ENCODE assay signal across 8 cellular contexts in the genomic region with DNA sequence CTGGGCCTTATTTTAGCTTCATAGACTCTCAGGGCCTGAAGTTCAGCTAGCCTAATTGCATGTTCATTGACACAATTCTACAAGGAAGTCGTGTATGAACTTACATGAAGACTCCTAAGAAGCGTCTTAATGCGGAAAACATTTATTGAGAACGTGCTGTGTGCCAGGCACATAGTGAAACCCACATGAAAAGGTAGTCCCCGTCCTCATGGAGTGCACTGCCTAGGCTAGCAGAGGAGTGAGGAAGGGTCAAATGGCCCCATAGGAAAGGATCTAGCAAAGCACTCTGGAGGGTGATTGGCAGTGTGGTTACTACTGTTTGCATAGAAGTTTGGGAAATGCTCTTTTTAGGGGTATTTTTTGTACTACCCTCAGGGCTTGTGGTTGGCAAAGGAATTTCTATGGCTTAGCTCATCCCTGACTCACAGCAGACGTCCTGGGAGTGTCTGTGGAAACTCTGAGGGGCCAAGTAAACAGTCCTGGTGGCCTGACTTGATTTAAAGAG. TPM values are rescaled to one million over a fixed set of nuclear protein-coding genes. Genes with fewer than 3 reads are reported as not detected.
DNase-seq lines count a peak whose midpoint lies in the region; ATAC-seq and TF ChIP-seq lines count a peak whose summit lies in the region.

No MANE protein-coding gene starts in this region.

- peaks cover 27 to 37% (median 35%) of the 10 kb centered on the region in 11 experiments; a peak in 21 of 22 replicates for H4K20me1 ChIP-seq in BLaER1 treated with 17β-estradiol and CSF1 and Interleukin-3, amounts not matched to agents 10 nM and 100 nM
- H4K20me1 ChIP-seq in Loucy (ENCODE audit: insufficient read depth, low read length, poor library complexity, severe bottlenecking), result peaks cover 37% of the 10 kb centered on the region

- no peaks in the 10 kb centered on the region for H3K9me2 ChIP-seq in Loucy (replicated peaks; ENCODE audit: low read depth, low read length)

- peak in 1 of 2 donors; percentile 41 for DNase-seq in breast epithelium (ENCODE audit: low spot score in 2 of 2)
- DNase-seq in NCI-H2196 treated with DMSO at 0.1 percent for 48 hours (lab: John Stamatoyannopoulos, UW; ENCODE audit: unreplicated experiment), result no peak
- no peak for DNase-seq in DMS153 treated with DMSO at 0.1 percent for 48 hours (lab: John Stamatoyannopoulos, UW; ENCODE audit: unreplicated experiment)

- H3K9me3 ChIP-seq in BLaER1 treated with 17β-estradiol and CSF1 and Interleukin-3, amounts not matched to agents 10 nM and 100 nM (replicated peaks in 1 of 11), result peaks cover 0 to under 1% (median 0%) of the 10 kb centered on the region in 11 experiments; a peak in 1 of 22 replicates
- H3K9me3 ChIP-seq in Loucy (ENCODE audit: insufficient read depth, low read depth, low read length) (no peaks in the 10 kb centered on the region), breast epithelium (no peaks in the 10 kb centered on the region), mesodermal cell (ENCODE audit: control insufficient read depth, low read length) (no peaks in the 10 kb centered on the region)

- intact Hi-C loops in breast epithelium (cut with DNase I; ENCODE audit: low total_unique reads), result no loop called here

- peaks cover 43 to 64% (median 54%) of the 10 kb centered on the region in 10 experiments for H3K4me1 ChIP-seq in BLaER1 treated with 17β-estradiol and CSF1 and Interleukin-3, amounts not matched to agents 10 nM and 100 nM
- H3K4me1 ChIP-seq in Loucy (ENCODE audit: insufficient read depth, low read length, poor library complexity, severe bottlenecking), result peaks cover 39% of the 10 kb centered on the region
- peaks cover 6 to 27% of the 10 kb centered on the region in 2 donors for H3K4me1 ChIP-seq in breast epithelium
- peaks cover 25% of the 10 kb centered on the region for H3K4me1 ChIP-seq in mesodermal cell (ENCODE audit: control insufficient read depth, insufficient read depth, low read length, poor library complexity, severe bottlenecking)

- H3K27me3 ChIP-seq in BLaER1 treated with 17β-estradiol and CSF1 and Interleukin-3, amounts not matched to agents 10 nM and 100 nM, result no peaks in the 10 kb centered on the region
- H3K27me3 ChIP-seq in Loucy (ENCODE audit: insufficient read depth, low read length, poor library complexity, severe bottlenecking) (no peaks in the 10 kb centered on the region), breast epithelium (no peaks in the 10 kb centered on the region)

- 79 to 91% methylated on average over 6 of the region's 6 CpGs for WGBS in mesodermal cell (ENCODE audit: insufficient coverage in 2 of 2), 2 experiments

- peak overlapping the region; percentile 72 to 93 (median 81) for H3K27ac ChIP-seq in BLaER1 treated with 17β-estradiol and CSF1 and Interleukin-3, amounts not matched to agents 10 nM and 100 nM
- peak overlapping the region; percentile 98 to 99 for H3K27ac ChIP-seq in breast epithelium
- peak overlapping the region; percentile 98 for H3K27ac ChIP-seq in mesodermal cell (ENCODE audit: low read depth, low read length, severe bottlenecking)

- TF ChIP-seq POLR2A in breast epithelium (IDR thresholded peaks at IDR 0.05), result no peak

- H3K79me2 ChIP-seq in Loucy (ENCODE audit: insufficient read depth, low read length), result peaks cover 38% of the 10 kb centered on the region

- H3K4me2 ChIP-seq in BLaER1 treated with 17β-estradiol and CSF1 and Interleukin-3, amounts not matched to agents 10 nM and 100 nM, result peak overlapping the region; percentile 68 to 96 (median 85)
- peak overlapping the region; percentile 82 for H3K4me2 ChIP-seq in Loucy (ENCODE audit: low read depth, low read length, poor library complexity, severe bottlenecking)

- peak overlapping the region; percentile 40 to 94 (median 58); a peak in 19 of 20 replicates for H3K4me3 ChIP-seq in BLaER1 treated with 17β-estradiol and CSF1 and Interleukin-3, amounts not matched to agents 10 nM and 100 nM
- H3K4me3 ChIP-seq in Loucy (ENCODE audit: low read length, poor library complexity, severe bottlenecking), result peak overlapping the region; percentile 72
- H3K4me3 ChIP-seq in breast epithelium, result peak overlapping the region; percentile 96 to 99 (median 98)
- peak overlapping the region; percentile 89 for H3K4me3 ChIP-seq in mesodermal cell (ENCODE audit: extremely low read depth, insufficient read depth, low read length, poor library complexity, severe bottlenecking)

- ATAC-seq in GM19467 (IDR thresholded peaks at IDR 0.05; ENCODE audit: unreplicated experiment) (no peak), HG02642 (IDR thresholded peaks at IDR 0.05; ENCODE audit: poor library complexity, unreplicated experiment) (no peak)

- TF ChIP-seq CTCF in Loucy (conservative IDR thresholded peaks at IDR 0.05; ENCODE audit: low read length), result no peak
- TF ChIP-seq CTCF in breast epithelium (IDR thresholded peaks at IDR 0.05), result no peak

- no peaks in the 10 kb centered on the region for H3K36me3 ChIP-seq in BLaER1 treated with 17β-estradiol and CSF1 and Interleukin-3, amounts not matched to agents 10 nM and 100 nM
- H3K36me3 ChIP-seq in Loucy (ENCODE audit: insufficient read depth, low read length), result no peaks in the 10 kb centered on the region
- H3K36me3 ChIP-seq in breast epithelium, result no peaks in the 10 kb centered on the region
- no peaks in the 10 kb centered on the region for H3K36me3 ChIP-seq in mesodermal cell (ENCODE audit: control insufficient read depth, insufficient read depth, low read length)

- H3F3A ChIP-seq in Loucy (ENCODE audit: low read depth), result no peaks in the 10 kb centered on the region

- H3K9ac ChIP-seq in BLaER1 treated with 17β-estradiol and CSF1 and Interleukin-3, amounts not matched to agents 10 nM and 100 nM, result peak overlapping the region; percentile 69 to 96 (median 93)
- H3K9ac ChIP-seq in Loucy (ENCODE audit: low read depth, low read length, poor library complexity, severe bottlenecking), result peak overlapping the region; percentile 75

- H2AFZ ChIP-seq in Loucy (ENCODE audit: low read length), result peak overlapping the region; percentile 82

RNA-seq across cellular contexts. Expression of a gene that starts 0.9 kb away (rescaled TPM):
- total RNA-seq in breast epithelium, result 100 to 1,000 TPM in 2 of 3 donors, 10 to 100 TPM in 1; 82.1 to 107 (median 104) TPM
- 148 TPM for polyA plus RNA-seq in mesodermal cell (2013, experiment 1 of 2)
- polyA plus RNA-seq in mesodermal cell (2013, experiment 2 of 2), result 150 TPM

RNA-seq across cellular contexts. Expression of a gene that starts 50.1 kb away (rescaled TPM):
- 100 to 1,000 TPM in 1 of 3 donors, 10 to 100 TPM in 2; 20.9 to 119 (median 73.7) TPM for total RNA-seq in breast epithelium
- 267 TPM for polyA plus RNA-seq in mesodermal cell (2013, experiment 1 of 2)
- 234 TPM for polyA plus RNA-seq in mesodermal cell (2013, experiment 2 of 2)
